Comparison of ENCODE assay signal across 8 cellular contexts in genomic region chr15:69463182-69463756, GRCh38. TPM values are rescaled to one million over a fixed set of nuclear protein-coding genes. Genes with fewer than 3 reads are reported as not detected.
A peak's percentile ranks its signal among the peaks of the same experiment; 100 is the strongest.
DNase-seq lines count a peak whose midpoint lies in the region; ATAC-seq, FAIRE-seq and TF ChIP-seq lines count a peak whose summit lies in the region.

No MANE protein-coding gene starts in this region.

- no peaks in the 10 kb centered on the region for H4K20me1 ChIP-seq in HCT116 (ENCODE audit: insufficient read depth)

- H3K27me3 Mint-ChIP-seq in activated CD4-positive, alpha-beta memory T cell treated with anti-CD3 and anti-CD28 coated beads for 36 hours: no peaks in the 10 kb centered on the region

- peak overlapping the region; percentile 85 for H3K4me3 Mint-ChIP-seq in activated CD4-positive, alpha-beta memory T cell treated with anti-CD3 and anti-CD28 coated beads for 36 hours

- H3K9me3 ChIP-seq in HCT116 (ENCODE audit: control insufficient read depth in 1 of 2, insufficient read depth in 1 of 2, low read depth in 1 of 2, low read length in 2 of 2): no peaks in the 10 kb centered on the region
- H3K9me3 ChIP-seq in right cardiac atrium (ENCODE audit: control insufficient read depth, low read length): no peaks in the 10 kb centered on the region
- no peaks in the 10 kb centered on the region for H3K9me3 ChIP-seq in small intestine (ENCODE audit: control insufficient read depth, low read depth)

- ATAC-seq in HCT116: no peak
- peak in 1 of 2 donors; percentile 3 for ATAC-seq in right cardiac atrium

- TSS peak; percentile 81 for BruUV-seq in HCT116 (replicated peaks; lab: Mats Ljungman, UMichigan)

- peak overlapping the region; percentile 80 for H3K9ac ChIP-seq in HCT116 (ENCODE audit: low read length)

- H3K4me1 Mint-ChIP-seq in activated CD4-positive, alpha-beta memory T cell treated with anti-CD3 and anti-CD28 coated beads for 36 hours (ENCODE audit: low read depth): peaks cover 36% of the 10 kb centered on the region

- DNase-seq in HCT116 (ENCODE audit: low read depth, low spot score): no peak
- DNase-seq in activated CD4-positive, alpha-beta memory T cell treated with anti-CD3 and anti-CD28 coated beads for 36 hours: no peak
- DNase-seq in right cardiac atrium: no peak
- DNase-seq in small intestine: no peak
- DNase-seq in NCI-H1436 (lab: John Stamatoyannopoulos, UW): no peak
- no peak for DNase-seq in AG08395 (ENCODE audit: low spot score)
- DNase-seq in LoVo (ENCODE audit: low spot score): no peak
- DNase-seq in activated CD4-positive, alpha-beta T cell treated with anti-CD3 and anti-CD28 coated beads, Interleukin-2, amount 50 U/mL, for 4 hours: no peak

- H3K79me2 ChIP-seq in HCT116 (ENCODE audit: insufficient read depth, low read length): no peaks in the 10 kb centered on the region

- TF ChIP-seq POLR2A in HCT116 (IDR thresholded peaks at IDR 0.05; ENCODE audit: borderline replicate concordance, extremely low read depth, insufficient read depth, insufficient read length): no peak

- no peak for FAIRE-seq in small intestine (lab: Jason Lieb, UNC)

- no peaks in the 10 kb centered on the region for H3K9me2 ChIP-seq in HCT116 (ENCODE audit: insufficient read depth)

- H2AFZ ChIP-seq in HCT116 (ENCODE audit: low read depth, low read length, poor library complexity, severe bottlenecking): no peak overlapping the region

- H3K36me3 Mint-ChIP-seq in activated CD4-positive, alpha-beta memory T cell treated with anti-CD3 and anti-CD28 coated beads for 36 hours: peaks cover 2% of the 10 kb centered on the region

- no peak for TF ChIP-seq RAD21 in HCT116 (IDR thresholded peaks at IDR 0.05; ENCODE audit: low read depth)

- H3K27ac Mint-ChIP-seq in activated CD4-positive, alpha-beta memory T cell treated with anti-CD3 and anti-CD28 coated beads for 36 hours: peak overlapping the region; percentile 81

- RAD21 ChIA-PET in HCT116 (lab: Charles Lee; ENCODE audit: low non-redundant PET in 1 of 2, low total read pairs in 2 of 2, uncharacterized antibody in 2 of 2, unreplicated experiment in 2 of 2): no interaction called here

- peaks cover 10 to 42% of the 10 kb centered on the region in 2 experiments for H3K4me1 ChIP-seq in HCT116 (ENCODE audit: control insufficient read depth in 1 of 2, insufficient read depth in 2 of 2, low read length in 2 of 2)
- H3K4me1 ChIP-seq in right cardiac atrium (ENCODE audit: control insufficient read depth, insufficient read depth, low read length): peaks cover 3% of the 10 kb centered on the region
- peaks cover 0 to 3% of the 10 kb centered on the region in 2 donors for H3K4me1 ChIP-seq in small intestine (ENCODE audit: control insufficient read depth in 2 of 2, insufficient read depth in 1 of 2, low read depth in 1 of 2, low read length in 1 of 2)

- intact Hi-C loops in HCT116 (cut with micrococcal nuclease) (no loop called here), right cardiac atrium (cut with DNase I) (no loop called here)
- intact Hi-C loops in activated CD4-positive, alpha-beta memory T cell treated with anti-CD3 and anti-CD28 coated beads for 36 hours (cut with micrococcal nuclease): loop anchor here (10.0 kb wide), 1 partner anchor 792 kb away; no protein-coding TSS in a partner anchor

- H3K27me3 ChIP-seq in HCT116 (ENCODE audit: insufficient read depth, low read length): no peaks in the 10 kb centered on the region
- no peaks in the 10 kb centered on the region for H3K27me3 ChIP-seq in right cardiac atrium (ENCODE audit: control insufficient read depth, insufficient read depth)
- H3K27me3 ChIP-seq in small intestine (ENCODE audit: control insufficient read depth in 2 of 2, insufficient read depth in 2 of 2, low read length in 2 of 2): no peaks in the 10 kb centered on the region

- POLR2A ChIA-PET in HCT116 (lab: Charles Lee): interaction anchor here (1.3 to 2.7 kb wide), 2 partner anchors 10 to 635 kb away, joined by 4 to 43 read pairs; partner anchors contain the start of genes RPLP1 and TLE3
- POLR2A ChIA-PET in activated CD4-positive, alpha-beta memory T cell treated with anti-CD3 and anti-CD28 coated beads for 36 hours (lab: Charles Lee): interaction anchor here (1.4 to 5.1 kb wide), 2 partner anchors 10 to 48 kb away, joined by 4 to 105 read pairs; partner anchors contain the start of gene RPLP1

- H3K36me3 ChIP-seq in HCT116 (ENCODE audit: control insufficient read depth in 1 of 2, insufficient read depth in 2 of 2, low read length in 2 of 2): no peaks in the 10 kb centered on the region
- H3K36me3 ChIP-seq in small intestine (ENCODE audit: control insufficient read depth in 2 of 2, insufficient read depth in 2 of 2, low read length in 2 of 2): no peaks in the 10 kb centered on the region

- WGBS in right cardiac atrium: 16% methylated on average over 13 of the region's 13 CpGs
- 14 to 17% (median 16%) methylated on average over 12 to 13 of the region's 13 CpGs for WGBS in small intestine, 3 donors

- H3K9me3 Mint-ChIP-seq in activated CD4-positive, alpha-beta memory T cell treated with anti-CD3 and anti-CD28 coated beads for 36 hours: no peaks in the 10 kb centered on the region

- H3K27ac ChIP-seq in HCT116 (ENCODE audit: low read depth, low read length) (peak overlapping the region; percentile 75), right cardiac atrium (ENCODE audit: low read length) (peak overlapping the region; percentile 98), small intestine (ENCODE audit: low read depth in 1 of 2, low read length in 1 of 2) (peak overlapping the region; percentile 77 to 95)

- H3K4me3 ChIP-seq in HCT116 (replicated peaks in 1 of 2; ENCODE audit: low read depth in 1 of 2, low read length in 2 of 2) (peak overlapping the region; percentile 55 to 66), right cardiac atrium (ENCODE audit: low read length) (peak overlapping the region; percentile 68), small intestine (ENCODE audit: low read depth in 1 of 2, low read length in 2 of 2) (peak overlapping the region; percentile 14 to 36)

- CTCF ChIA-PET in HCT116 (lab: Charles Lee): interaction anchor here (0.6 to 1.9 kb wide), 15 partner anchors 9 to 1259 kb away, joined by 3 to 15 read pairs (median 4); partner anchors contain the start of gene RPLP1
- CTCF ChIA-PET in activated CD4-positive, alpha-beta memory T cell treated with anti-CD3 and anti-CD28 coated beads for 36 hours (lab: Charles Lee): interaction anchor here (0.6 to 2.2 kb wide), 26 partner anchors 9 to 1293 kb away, joined by 3 to 74 read pairs (median 4); partner anchors contain the start of genes KIF23 and RPLP1

- peak overlapping the region; percentile 88 for H3K4me2 ChIP-seq in HCT116 (ENCODE audit: low read length)

- no peak for TF ChIP-seq CTCF in HCT116 (IDR thresholded peaks at IDR 0.05 in 2 of 3, conservative IDR thresholded peaks at IDR 0.05 in 1 of 3; ENCODE audit: borderline replicate concordance in 1 of 3, insufficient read depth in 1 of 3, low read depth in 2 of 3, low read length in 2 of 3)

TF ChIP-seq in HCT116, 20 proteins besides CTCF, POLR2A, EP300 and RAD21:
- no peak for TF ChIP-seq SP1 (IDR thresholded peaks at IDR 0.05; ENCODE audit: low read depth)
- no peak for TF ChIP-seq EGR1 (IDR thresholded peaks at IDR 0.05; ENCODE audit: low read depth)
- no peak for TF ChIP-seq ELF1 (IDR thresholded peaks at IDR 0.05; ENCODE audit: borderline replicate concordance, low read depth)
- no peak for TF ChIP-seq ZFX (IDR thresholded peaks at IDR 0.05)
- TF ChIP-seq POLR2AphosphoS5 (IDR thresholded peaks at IDR 0.05; ENCODE audit: low read depth, low read length): no peak
- no peak for TF ChIP-seq MAX (IDR thresholded peaks at IDR 0.05)
- no peak for TF ChIP-seq CEBPB (IDR thresholded peaks at IDR 0.05; ENCODE audit: low read depth)
- no peak for TF ChIP-seq EZH2phosphoT487 (IDR thresholded peaks at IDR 0.05; ENCODE audit: borderline replicate concordance)

RNA-seq across cellular contexts. Expression of gene RPLP1, which starts 10.7 kb away (rescaled TPM):
- 3,138 TPM for total RNA-seq in HCT116 (2021; ENCODE audit: unreplicated experiment)
- 3,494 and 5,245 TPM in 2 replicates for polyA plus RNA-seq in HCT116 (2012)
- total RNA-seq in activated CD4-positive, alpha-beta memory T cell treated with anti-CD3 and anti-CD28 coated beads for 36 hours: 1,000 to 10,000 TPM; 2,547 to 2,620 TPM
- 1,000 to 10,000 TPM in 2 of 4 donors, 100 to 1,000 TPM in 2; 899 to 1,271 (median 999) TPM for total RNA-seq in right cardiac atrium
- 1,013 TPM for polyA plus RNA-seq in right cardiac atrium
- 1,000 to 10,000 TPM in 2 of 3 donors, 100 to 1,000 TPM in 1; 975 to 2,388 (median 1,802) TPM for polyA plus RNA-seq in small intestine

RNA-seq across cellular contexts. Expression of gene KIF23, which starts 49.1 kb away (rescaled TPM):
- 83.7 TPM for total RNA-seq in HCT116 (2021; ENCODE audit: unreplicated experiment)
- polyA plus RNA-seq in HCT116 (2012): 62.8 and 80.8 TPM in 2 replicates
- total RNA-seq in activated CD4-positive, alpha-beta memory T cell treated with anti-CD3 and anti-CD28 coated beads for 36 hours: 10 to 100 TPM; 55.6 to 63.1 TPM
- 1 to 10 TPM in 2 of 4 donors, under 1 TPM in 2; 0.62 to 1.2 (median 0.92) TPM for total RNA-seq in right cardiac atrium
- polyA plus RNA-seq in right cardiac atrium: 0.27 TPM
- polyA plus RNA-seq in small intestine: 10 to 100 TPM in 1 of 3 donors, 1 to 10 TPM in 2; 1.1 to 12.1 (median 1.3) TPM

Comparison
In these comparisons a context has a peak if more than half of its experiments do, and no peak if none do; other contexts are left out.
1. RNA of gene KIF23, which starts 49.1 kb away (total RNA-seq): 83.7 TPM in HCT116 (single experiment) and 55.6 to 63.1 TPM in activated CD4-positive, alpha-beta memory T cell treated with anti-CD3 and anti-CD28 coated beads for 36 hours; 0.62 to 1.2 TPM in right cardiac atrium; every median in the first group is over 10 times any median in the second.
2. Peak in every context shown above with its lines, with median percentiles within 50 percentile points of each other: H3K27ac ChIP-seq and H3K4me3 ChIP-seq.